In the genomic region with DNA sequence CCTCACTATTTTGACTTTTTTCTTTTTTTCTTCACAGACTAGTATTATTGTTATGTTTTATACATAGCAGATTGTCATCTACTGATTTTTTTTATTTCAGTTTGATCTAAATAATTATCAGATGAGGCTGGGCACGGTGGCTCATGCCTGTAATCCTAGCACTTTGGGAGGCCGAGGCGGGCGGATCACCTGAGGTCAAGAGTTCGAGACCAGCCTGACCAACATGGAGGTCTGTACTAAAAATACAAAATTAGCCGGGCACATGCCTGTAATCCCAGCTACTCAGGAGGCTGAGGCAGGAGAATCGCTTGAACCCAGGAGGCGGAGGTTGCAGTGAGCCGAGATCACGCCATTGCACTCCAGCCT, we compare ENCODE assay signal across 2 cellular contexts.
TF ChIP-seq lines count a peak whose summit lies in the region.

No MANE protein-coding gene starts in this region.

TF ChIP-seq in A549, 52 proteins besides CTCF, POLR2A, EP300 and RAD21:
- TF ChIP-seq, protein P1, sequence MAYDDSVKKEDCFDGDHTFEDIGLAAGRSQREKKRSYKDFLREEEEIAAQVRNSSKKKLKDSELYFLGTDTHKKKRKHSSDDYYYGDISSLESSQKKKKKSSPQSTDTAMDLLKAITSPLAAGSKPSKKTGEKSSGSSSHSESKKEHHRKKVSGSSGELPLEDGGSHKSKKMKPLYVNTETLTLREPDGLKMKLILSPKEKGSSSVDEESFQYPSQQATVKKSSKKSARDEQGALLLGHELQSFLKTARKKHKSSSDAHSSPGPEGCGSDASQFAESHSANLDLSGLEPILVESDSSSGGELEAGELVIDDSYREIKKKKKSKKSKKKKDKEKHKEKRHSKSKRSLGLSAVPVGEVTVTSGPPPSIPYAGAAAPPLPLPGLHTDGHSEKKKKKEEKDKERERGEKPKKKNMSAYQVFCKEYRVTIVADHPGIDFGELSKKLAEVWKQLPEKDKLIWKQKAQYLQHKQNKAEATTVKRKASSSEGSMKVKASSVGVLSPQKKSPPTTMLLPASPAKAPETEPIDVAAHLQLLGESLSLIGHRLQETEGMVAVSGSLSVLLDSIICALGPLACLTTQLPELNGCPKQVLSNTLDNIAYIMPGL (CRISPR knock-in tag; IDR thresholded peaks at IDR 0.05; ENCODE audit: borderline replicate concordance): peak; percentile 49; the same call in 1 of the 2 replicates
- TF ChIP-seq, protein P2, sequence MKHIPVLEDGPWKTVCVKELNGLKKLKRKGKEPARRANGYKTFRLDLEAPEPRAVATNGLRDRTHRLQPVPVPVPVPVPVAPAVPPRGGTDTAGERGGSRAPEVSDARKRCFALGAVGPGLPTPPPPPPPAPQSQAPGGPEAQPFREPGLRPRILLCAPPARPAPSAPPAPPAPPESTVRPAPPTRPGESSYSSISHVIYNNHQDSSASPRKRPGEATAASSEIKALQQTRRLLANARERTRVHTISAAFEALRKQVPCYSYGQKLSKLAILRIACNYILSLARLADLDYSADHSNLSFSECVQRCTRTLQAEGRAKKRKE (CRISPR knock-in tag; IDR thresholded peaks at IDR 0.05; ENCODE audit: low read depth): peak; percentile 93; the same call in 1 of the 2 replicates
- 0 out of 2 replicates have a peak, but pooled peaks have one; percentile 22 for TF ChIP-seq TP53 (CRISPR knock-in tag; IDR thresholded peaks at IDR 0.05)
- peak; percentile 60; the same call in 1 of the 2 replicates for TF ChIP-seq RARB (CRISPR knock-in tag; IDR thresholded peaks at IDR 0.05)
- peak; percentile 81 for TF ChIP-seq EHF (CRISPR knock-in tag; IDR thresholded peaks at IDR 0.05)
- peak; percentile 82; the same call in 1 of the 2 replicates for TF ChIP-seq HOXB13 (CRISPR knock-in tag; IDR thresholded peaks at IDR 0.05; ENCODE audit: low read depth)
- peak; percentile 73; the same call in 1 of the 2 replicates for TF ChIP-seq TFCP2L1 (CRISPR knock-in tag; IDR thresholded peaks at IDR 0.05)
- TF ChIP-seq, protein P3, sequence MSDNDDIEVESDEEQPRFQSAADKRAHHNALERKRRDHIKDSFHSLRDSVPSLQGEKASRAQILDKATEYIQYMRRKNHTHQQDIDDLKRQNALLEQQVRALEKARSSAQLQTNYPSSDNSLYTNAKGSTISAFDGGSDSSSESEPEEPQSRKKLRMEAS (IDR thresholded peaks at IDR 0.05): peak; percentile 7; the same call in 1 of the 2 replicates
TF ChIP-seq in A549: peak in this region for 8; not testable (repeated sequence) for 44.

TF ChIP-seq in SK-N-SH, 30 proteins besides CTCF, POLR2A, EP300 and RAD21:
- TF ChIP-seq TEAD4 (IDR thresholded peaks at IDR 0.05; ENCODE audit: borderline replicate concordance, insufficient read depth): peak; percentile 4; the same call in 1 of the 2 replicates
